10 cellular contexts compared by ENCODE assay signal in genomic region chr1:119347858-119348257, GRCh38. TPM values are rescaled to one million over a fixed set of nuclear protein-coding genes. Genes with fewer than 3 reads are reported as not detected.
DNase-seq lines count a peak whose midpoint lies in the region; ATAC-seq and TF ChIP-seq lines count a peak whose summit lies in the region.
"Had no signal": no experiment of that assay in that cellular context is flagged by ENCODE, and none has a peak within 500 bp of the region (broad histone marks: within the 10 kb centered on the region; RNA-seq: fewer than 3 reads in every experiment).

No MANE protein-coding gene starts in this region.

- TF ChIP-seq EP300 in transverse colon (IDR thresholded peaks at IDR 0.05; ENCODE audit: low read depth), result no peak
- no peak for TF ChIP-seq EP300 in suprapubic skin (IDR thresholded peaks at IDR 0.05)

- H3K36me3 ChIP-seq in transverse colon (no peaks in the 10 kb centered on the region), suprapubic skin (no peaks in the 10 kb centered on the region), ascending aorta (no peaks in the 10 kb centered on the region)

- POLR2A ChIA-PET in GM10248 (lab: Yijun Ruan, JAX), result no interaction called here

- no peak overlapping the region for H3K4me3 ChIP-seq in transverse colon
- H3K4me3 ChIP-seq in suprapubic skin, result no peak overlapping the region
- no peak overlapping the region for H3K4me3 ChIP-seq in ascending aorta

- 43 to 69% methylated on average over 1 of the region's 1 CpG for WGBS in transverse colon (ENCODE audit: low coverage in 1 of 2), 2 donors
- WGBS in suprapubic skin, result 70% methylated on average over 1 of the region's 1 CpG

- no peaks in the 10 kb centered on the region for H3K9me3 ChIP-seq in transverse colon
- H3K9me3 ChIP-seq in suprapubic skin, result no peaks in the 10 kb centered on the region
- no peaks in the 10 kb centered on the region for H3K9me3 ChIP-seq in ascending aorta

- in situ Hi-C loops in transverse colon (cut with MboI; ENCODE audit: low pct_ligation_motif_present in 1 of 4, low pct_unique_long_range_greater_than_20kb in 1 of 4, low sequenced_read_pairs in 3 of 4), result no loop called here

- H3K27me3 ChIP-seq in transverse colon, result no peaks in the 10 kb centered on the region
- no peaks in the 10 kb centered on the region for H3K27me3 ChIP-seq in suprapubic skin
- no peaks in the 10 kb centered on the region for H3K27me3 ChIP-seq in ascending aorta

- TF ChIP-seq CTCF in GM10248 (IDR thresholded peaks at IDR 0.05; ENCODE audit: control extremely low read depth, extremely low read depth, low read depth, missing control alignments), result no peak
- no peak for TF ChIP-seq CTCF in nephron progenitor cell (IDR thresholded peaks at IDR 0.05)
- no peak for TF ChIP-seq CTCF in transverse colon (IDR thresholded peaks at IDR 0.05)
- no peak for TF ChIP-seq CTCF in suprapubic skin (IDR thresholded peaks at IDR 0.05)
- TF ChIP-seq CTCF in ascending aorta (IDR thresholded peaks at IDR 0.05), result no peak

- DNase-seq in GM10248 (ENCODE audit: extremely low spot score), result peak; percentile 31
- peak; percentile 19 for DNase-seq in activated naive CD8-positive, alpha-beta T cell treated with anti-CD3 and anti-CD28 coated beads, Interleukin-2, amount 50 U/mL, for 24 hours
- DNase-seq in nephron progenitor cell, result no peak
- DNase-seq in transverse colon, result no peak
- no peak for DNase-seq in suprapubic skin (ENCODE audit: low spot score in 2 of 2)
- no peak for DNase-seq in ascending aorta (ENCODE audit: low spot score in 2 of 2)
- DNase-seq: DND-41, small intestine had no signal

- H3K27ac Mint-ChIP-seq in activated naive CD8-positive, alpha-beta T cell treated with anti-CD3 and anti-CD28 coated beads, Interleukin-2, amount 50 U/mL, for 24 hours, result peak overlapping the region; percentile 29
- H3K27ac Mint-ChIP-seq in nephron progenitor cell, result no peak overlapping the region

- H3K4me1 ChIP-seq in transverse colon (peaks cover 0 to 5% (median 2%) of the 10 kb centered on the region in 4 donors), suprapubic skin (no peaks in the 10 kb centered on the region), ascending aorta (no peaks in the 10 kb centered on the region)

- H3K27ac ChIP-seq in transverse colon (no peak overlapping the region), suprapubic skin (no peak overlapping the region), ascending aorta (no peak overlapping the region)

- TF ChIP-seq POLR2A in transverse colon (IDR thresholded peaks at IDR 0.05) (no peak), suprapubic skin (IDR thresholded peaks at IDR 0.05) (no peak)

- CTCF ChIA-PET in GM10248 (lab: Yijun Ruan, JAX), result interaction anchor here (0.8 to 4.9 kb wide), 8 partner anchors 11 to 105 kb away, joined by 3 to 21 read pairs (median 6); partner anchors contain the start of gene HAO2

- no peaks in the 10 kb centered on the region for H3K9me3 Mint-ChIP-seq in activated naive CD8-positive, alpha-beta T cell treated with anti-CD3 and anti-CD28 coated beads, Interleukin-2, amount 50 U/mL, for 24 hours
- peaks cover 23% of the 10 kb centered on the region for H3K9me3 Mint-ChIP-seq in nephron progenitor cell

- H3K36me3 Mint-ChIP-seq in activated naive CD8-positive, alpha-beta T cell treated with anti-CD3 and anti-CD28 coated beads, Interleukin-2, amount 50 U/mL, for 24 hours (ENCODE audit: low read depth), result no peaks in the 10 kb centered on the region
- H3K36me3 Mint-ChIP-seq in nephron progenitor cell (ENCODE audit: low read depth), result no peaks in the 10 kb centered on the region

- peaks cover 12% of the 10 kb centered on the region for H3K4me1 Mint-ChIP-seq in activated naive CD8-positive, alpha-beta T cell treated with anti-CD3 and anti-CD28 coated beads, Interleukin-2, amount 50 U/mL, for 24 hours
- no peaks in the 10 kb centered on the region for H3K4me1 Mint-ChIP-seq in nephron progenitor cell

- intact Hi-C loops in transverse colon (cut with DNase I; ENCODE audit: low total_unique reads) (no loop called here), ascending aorta (cut with DNase I) (no loop called here)

- no peak overlapping the region for H3K4me3 Mint-ChIP-seq in activated naive CD8-positive, alpha-beta T cell treated with anti-CD3 and anti-CD28 coated beads, Interleukin-2, amount 50 U/mL, for 24 hours
- H3K4me3 Mint-ChIP-seq in nephron progenitor cell, result no peak overlapping the region

- peaks cover 9% of the 10 kb centered on the region for H3K27me3 Mint-ChIP-seq in activated naive CD8-positive, alpha-beta T cell treated with anti-CD3 and anti-CD28 coated beads, Interleukin-2, amount 50 U/mL, for 24 hours
- no peaks in the 10 kb centered on the region for H3K27me3 Mint-ChIP-seq in nephron progenitor cell (ENCODE audit: low read depth, poor library complexity)

- ATAC-seq in GM19397 (IDR thresholded peaks at IDR 0.05; ENCODE audit: unreplicated experiment) (peak; percentile 75), HG03139 (IDR thresholded peaks at IDR 0.05; ENCODE audit: unreplicated experiment) (peak; percentile 68)
- peak; percentile 92 for ATAC-seq in activated naive CD8-positive, alpha-beta T cell treated with anti-CD3 and anti-CD28 coated beads, Interleukin-2, amount 50 U/mL, for 24 hours

RNA-seq across cellular contexts. Expression of gene HAO2, which starts 20.7 kb away (rescaled TPM):
- not detected for total RNA-seq in transverse colon
- total RNA-seq in suprapubic skin, result 1 to 10 TPM; 2.2 to 6.8 (median 5.0) TPM
- total RNA-seq in ascending aorta, result not detected

Comparison
In these comparisons a context has a peak if more than half of its experiments do, and no peak if none do; other contexts are left out.
1. DNase-seq: peak in GM10248 (single experiment) and activated naive CD8-positive, alpha-beta T cell treated with anti-CD3 and anti-CD28 coated beads, Interleukin-2, amount 50 U/mL, for 24 hours (single experiment); none in nephron progenitor cell (single experiment), transverse colon (single experiment), suprapubic skin (0 of 2) and ascending aorta (0 of 2).
2. Peak in every context shown above with its lines, with median percentiles within 50 percentile points of each other: ATAC-seq.